ENCODE assay signal across 8 cellular contexts in genomic region chr18:35231052-35231451, GRCh38. TPM values are rescaled to one million over a fixed set of nuclear protein-coding genes. Genes with fewer than 3 reads are reported as not detected.
A peak's percentile ranks its signal among the peaks of the same experiment; 100 is the strongest.
DNase-seq lines count a peak whose midpoint lies in the region; ATAC-seq and TF ChIP-seq lines count a peak whose summit lies in the region.

No MANE protein-coding gene starts in this region.

- ATAC-seq in GM21786 (IDR thresholded peaks at IDR 0.05; ENCODE audit: unreplicated experiment) (peak; percentile 91), RWPE2 (ENCODE audit: low read depth) (peak; percentile 67), foreskin keratinocyte (peak; percentile 77)

- DNase-seq in DMS53 (lab: John Stamatoyannopoulos, UW) (peak; percentile 90), RWPE2 (ENCODE audit: low spot score) (no peak), foreskin keratinocyte (peak in 1 of 2 donors; percentile 34)
- peak; percentile 60 for DNase-seq in activated effector memory CD4-positive, alpha-beta T cell treated with Interleukin-2 at 50 U/mL for 16 hours

- H3K4me3 ChIP-seq in Loucy (ENCODE audit: low read length, poor library complexity, severe bottlenecking) (peak overlapping the region; percentile 65), RWPE2 (ENCODE audit: severe bottlenecking) (no peak overlapping the region), neutrophil (ENCODE audit: low read depth in 1 of 2, low read length in 1 of 2) (no peak overlapping the region), subcutaneous abdominal adipose tissue (ENCODE audit: low read depth in 1 of 5, low read length in 5 of 5) (peak overlapping the region in 4 of 5 donors; percentile 33 to 57 (median 35))

- no peaks in the 10 kb centered on the region for H3K27me3 ChIP-seq in Loucy (ENCODE audit: insufficient read depth, low read length, poor library complexity, severe bottlenecking)
- H3K27me3 ChIP-seq in RWPE2 (ENCODE audit: insufficient read depth, poor library complexity, severe bottlenecking): no peaks in the 10 kb centered on the region
- H3K27me3 ChIP-seq in foreskin keratinocyte: peaks cover 3% of the 10 kb centered on the region
- H3K27me3 ChIP-seq in neutrophil: no peaks in the 10 kb centered on the region
- no peaks in the 10 kb centered on the region for H3K27me3 ChIP-seq in subcutaneous abdominal adipose tissue (ENCODE audit: control insufficient read depth in 5 of 5, insufficient read depth in 4 of 5, low read length in 5 of 5)

- H3K9me3 ChIP-seq in Loucy (ENCODE audit: insufficient read depth, low read depth, low read length): no peaks in the 10 kb centered on the region
- no peaks in the 10 kb centered on the region for H3K9me3 ChIP-seq in RWPE2 (ENCODE audit: severe bottlenecking)
- H3K9me3 ChIP-seq in neutrophil: no peaks in the 10 kb centered on the region
- no peaks in the 10 kb centered on the region for H3K9me3 ChIP-seq in subcutaneous abdominal adipose tissue (ENCODE audit: control insufficient read depth in 5 of 5, low read length in 5 of 5)

- no peaks in the 10 kb centered on the region for H3K9me2 ChIP-seq in Loucy (replicated peaks; ENCODE audit: low read depth, low read length)

- no peaks in the 10 kb centered on the region for H3K4me1 ChIP-seq in Loucy (ENCODE audit: insufficient read depth, low read length, poor library complexity, severe bottlenecking)
- H3K4me1 ChIP-seq in RWPE2 (ENCODE audit: insufficient read depth, poor library complexity, severe bottlenecking): no peaks in the 10 kb centered on the region
- H3K4me1 ChIP-seq in foreskin keratinocyte: no peaks in the 10 kb centered on the region
- H3K4me1 ChIP-seq in neutrophil (ENCODE audit: control insufficient read depth in 1 of 2, insufficient read depth in 1 of 2, low read depth in 1 of 2, low read length in 1 of 2): peaks cover 3 to 4% of the 10 kb centered on the region in 2 experiments
- peaks cover 0 to 4% (median 3%) of the 10 kb centered on the region in 5 donors for H3K4me1 ChIP-seq in subcutaneous abdominal adipose tissue (ENCODE audit: control insufficient read depth in 5 of 5, insufficient read depth in 5 of 5, low read length in 5 of 5)

- H4K20me1 ChIP-seq in Loucy (ENCODE audit: insufficient read depth, low read length, poor library complexity, severe bottlenecking): no peaks in the 10 kb centered on the region

- H3K27ac ChIP-seq in RWPE2 (ENCODE audit: poor library complexity, severe bottlenecking) (no peak overlapping the region), foreskin keratinocyte (no peak overlapping the region), neutrophil (no peak overlapping the region), subcutaneous abdominal adipose tissue (ENCODE audit: low read depth, low read length) (no peak overlapping the region)

- TF ChIP-seq CTCF in Loucy (conservative IDR thresholded peaks at IDR 0.05; ENCODE audit: low read length): peak; percentile 88
- TF ChIP-seq CTCF in RWPE2 (IDR thresholded peaks at IDR 0.05; ENCODE audit: poor library complexity, severe bottlenecking): peak; percentile 93
- peak; percentile 91 for TF ChIP-seq CTCF in foreskin keratinocyte (conservative IDR thresholded peaks at IDR 0.05)
- TF ChIP-seq CTCF in neutrophil (IDR thresholded peaks at IDR 0.05): peak; percentile 92

- H3K36me3 ChIP-seq in Loucy (ENCODE audit: insufficient read depth, low read length): no peaks in the 10 kb centered on the region
- H3K36me3 ChIP-seq in RWPE2 (ENCODE audit: low read depth): no peaks in the 10 kb centered on the region
- H3K36me3 ChIP-seq in neutrophil: no peaks in the 10 kb centered on the region
- no peaks in the 10 kb centered on the region for H3K36me3 ChIP-seq in subcutaneous abdominal adipose tissue (ENCODE audit: control insufficient read depth in 5 of 5, insufficient read depth in 5 of 5, low read length in 5 of 5)

- no peaks in the 10 kb centered on the region for H3F3A ChIP-seq in Loucy (ENCODE audit: low read depth)

- peak overlapping the region; percentile 93 for H2AFZ ChIP-seq in Loucy (ENCODE audit: low read length)

- H3K4me2 ChIP-seq in Loucy (ENCODE audit: low read depth, low read length, poor library complexity, severe bottlenecking): peak overlapping the region; percentile 75

- H3K9ac ChIP-seq in Loucy (ENCODE audit: low read depth, low read length, poor library complexity, severe bottlenecking): peak overlapping the region; percentile 49
- peak overlapping the region in 2 of 5 donors; percentile 54 to 62 for H3K9ac ChIP-seq in subcutaneous abdominal adipose tissue (ENCODE audit: low read length in 5 of 5)

- no peaks in the 10 kb centered on the region for H3K79me2 ChIP-seq in Loucy (ENCODE audit: insufficient read depth, low read length)

RNA-seq across cellular contexts. Expression of gene ZNF397, which starts 9.8 kb away (rescaled TPM):
- 10.2 and 11.2 TPM in 2 replicates for total RNA-seq in foreskin keratinocyte
- 4.2 and 4.9 TPM in 2 replicates for polyA plus RNA-seq in foreskin keratinocyte

RNA-seq across cellular contexts. Expression of gene ZSCAN30, which starts 59.0 kb away (rescaled TPM):
- 9.0 and 10.2 TPM in 2 replicates for total RNA-seq in foreskin keratinocyte
- 2.8 and 2.9 TPM in 2 replicates for polyA plus RNA-seq in foreskin keratinocyte

Comparison
In these comparisons a context has a peak if more than half of its experiments do, and no peak if none do; other contexts are left out.
1. H3K4me3 ChIP-seq: peak in Loucy (single experiment) and subcutaneous abdominal adipose tissue (4 of 5); none in RWPE2 (single experiment) and neutrophil (0 of 2).
2. Peak in every context shown above with its lines, with median percentiles within 50 percentile points of each other: ATAC-seq and CTCF ChIP-seq.